Comparison of ENCODE assay signal across 9 cellular contexts in genomic region chr22:45242778-45243191, GRCh38. TPM values are rescaled to one million over a fixed set of nuclear protein-coding genes. Genes with fewer than 3 reads are reported as not detected.
DNase-seq lines count a peak whose midpoint lies in the region; ATAC-seq, FAIRE-seq and TF ChIP-seq lines count a peak whose summit lies in the region.
"Had no signal": no experiment of that assay in that cellular context is flagged by ENCODE, and none has a peak within 500 bp of the region (broad histone marks: within the 10 kb centered on the region; RNA-seq: fewer than 3 reads in every experiment).

No MANE protein-coding gene starts in this region.

- no peaks in the 10 kb centered on the region for H3K36me3 ChIP-seq in CD4-positive, CD25-positive, alpha-beta regulatory T cell (ENCODE audit: control insufficient read depth, insufficient read depth, low read length)
- H3K36me3 ChIP-seq in K562 (ENCODE audit: control insufficient read depth, insufficient read depth, low read length) = no peaks in the 10 kb centered on the region

- peak in 1 of 2 experiments; percentile 18; a peak in 1 of 4 replicates for TF ChIP-seq RAD21 in K562 (CRISPR knock-in tag; conservative IDR thresholded peaks at IDR 0.05 in 1 of 2, IDR thresholded peaks at IDR 0.05 in 1 of 2)

- H3K27me3 Mint-ChIP-seq in CD4-positive, CD25-positive, alpha-beta regulatory T cell = no peaks in the 10 kb centered on the region
- H3K27me3 Mint-ChIP-seq: central memory CD8-positive, alpha-beta T cell had no signal

- TF ChIP-seq CTCF in K562 (IDR thresholded peaks at IDR 0.05 in 2 of 3, conservative IDR thresholded peaks at IDR 0.05 in 1 of 3; ENCODE audit: insufficient read depth in 2 of 3, low read depth in 1 of 3, low read length in 3 of 3) = peak; percentile 17 to 34 (median 22); a peak in 2 of 6 replicates

- no peak for DNase-seq in CD4-positive, CD25-positive, alpha-beta regulatory T cell
- peak; percentile 19 for DNase-seq in M059J (ENCODE audit: low read depth)
- peak in 1 of 4 experiments; percentile 6 for DNase-seq in K562 (ENCODE audit: extremely low read depth in 1 of 4, low spot score in 3 of 4)
- DNase-seq in lung microvascular endothelial cell (ENCODE audit: low read depth in 2 of 2) = peak; percentile 51 to 89
- DNase-seq in NCI-H1694 treated with DMSO at 0.1 percent for 48 hours (lab: John Stamatoyannopoulos, UW) = no peak
- no peak for DNase-seq in SIG-M5 (lab: John Stamatoyannopoulos, UW)

- peak overlapping the region; percentile 33 to 79 (median 59) for H3K4me3 Mint-ChIP-seq in CD4-positive, CD25-positive, alpha-beta regulatory T cell

- H3K36me3 Mint-ChIP-seq in CD4-positive, CD25-positive, alpha-beta regulatory T cell = peaks cover 4% of the 10 kb centered on the region

- H3K4me3 ChIP-seq in CD4-positive, CD25-positive, alpha-beta regulatory T cell (ENCODE audit: low read depth, low read length) = no peak overlapping the region
- H3K4me3 ChIP-seq in K562 = no peak overlapping the region

- intact Hi-C loops in K562 (cut with micrococcal nuclease) = no loop called here

- no peak overlapping the region for H3K27ac ChIP-seq in CD4-positive, CD25-positive, alpha-beta regulatory T cell (ENCODE audit: insufficient read depth, low read length, poor library complexity, severe bottlenecking)
- H3K27ac ChIP-seq in K562 (ENCODE audit: extremely low read depth, low read depth, low read length) = no peak overlapping the region

- TF ChIP-seq EP300 in K562 (IDR thresholded peaks at IDR 0.05; ENCODE audit: low read length) = no peak

- no peak for FAIRE-seq in K562 (lab: Jason Lieb, UNC)

- H3K4me1 ChIP-seq in CD4-positive, CD25-positive, alpha-beta regulatory T cell (ENCODE audit: control insufficient read depth, insufficient read depth, low read length, poor library complexity, severe bottlenecking) = peaks cover 24% of the 10 kb centered on the region
- H3K4me1 ChIP-seq in K562 (replicated peaks in 1 of 2; ENCODE audit: control insufficient read depth in 2 of 2, insufficient read depth in 2 of 2, low read length in 2 of 2) = peaks cover 0 to 17% of the 10 kb centered on the region in 2 experiments; a peak in 3 of 5 replicates

- H3K27me3 ChIP-seq in CD4-positive, CD25-positive, alpha-beta regulatory T cell (ENCODE audit: control insufficient read depth, insufficient read depth, low read length) = no peaks in the 10 kb centered on the region
- no peaks in the 10 kb centered on the region for H3K27me3 ChIP-seq in K562 (ENCODE audit: control insufficient read depth in 2 of 2, insufficient read depth in 2 of 2, low read length in 2 of 2)

- in situ Hi-C loops in K562 (cut with MboI) = loop anchor here (25.0 kb wide), 1 partner anchor 430 kb away; no protein-coding TSS in a partner anchor

- H3K4me1 Mint-ChIP-seq in CD4-positive, CD25-positive, alpha-beta regulatory T cell = peaks cover 0 to 31% (median 22%) of the 10 kb centered on the region in 4 donors

- H3K9me1 ChIP-seq in K562 (ENCODE audit: control insufficient read depth, insufficient read depth, low read length) = no peaks in the 10 kb centered on the region

- TF ChIP-seq POLR2A in K562 (conservative IDR thresholded peaks at IDR 0.05) = no peak
- TF ChIP-seq POLR2A in GM18505 (IDR thresholded peaks at IDR 0.05; ENCODE audit: borderline replicate concordance, extremely low read depth, insufficient read depth, insufficient read length) = no peak

- H3K9me3 ChIP-seq in CD4-positive, CD25-positive, alpha-beta regulatory T cell (ENCODE audit: control insufficient read depth in 2 of 2, low read length in 2 of 2) = no peaks in the 10 kb centered on the region
- H3K9me3 ChIP-seq in K562 (replicated peaks; ENCODE audit: control insufficient read depth, insufficient read depth, low read depth, low read length) = no peaks in the 10 kb centered on the region

- no peaks in the 10 kb centered on the region for H3K79me2 ChIP-seq in K562 (ENCODE audit: control insufficient read depth, insufficient read depth, low read length)

- no peak for ATAC-seq in CD4-positive, CD25-positive, alpha-beta regulatory T cell (ENCODE audit: low read depth in 2 of 2)
- ATAC-seq in K562 (no peak), GM18498 (IDR thresholded peaks at IDR 0.05; ENCODE audit: unreplicated experiment) (no peak), GM18505 (IDR thresholded peaks at IDR 0.05; ENCODE audit: unreplicated experiment) (no peak)

- H2AFZ ChIP-seq in K562 (ENCODE audit: low read depth, low read length) = no peak overlapping the region

- H3K4me2 ChIP-seq in K562 (ENCODE audit: insufficient read depth, low read length) = no peak overlapping the region

- H4K20me1 ChIP-seq in K562 (replicated peaks; ENCODE audit: control insufficient read depth, insufficient read depth, low read length) = no peaks in the 10 kb centered on the region

- H3K9ac ChIP-seq in K562 (ENCODE audit: insufficient read depth in 1 of 2, low read depth in 2 of 2, low read length in 2 of 2) = no peak overlapping the region

- WGBS in K562 (ENCODE audit: insufficient coverage, low coverage, missing lambda C conversion rate) = 54% methylated on average over 4 of the region's 7 CpGs

- no TSS peak for BruUV-seq in K562 (replicated peaks; lab: Mats Ljungman, UMichigan)

- peak overlapping the region in 2 of 3 donors; percentile 76 to 93 for H3K27ac Mint-ChIP-seq in CD4-positive, CD25-positive, alpha-beta regulatory T cell

- POLR2A ChIA-PET in K562 (lab: Yijun Ruan, JAX) = no interaction called here

- CTCF ChIA-PET in K562 (lab: Yijun Ruan, JAX; ENCODE audit: low intra/inter-chr PET ratio) = no interaction called here

- H3K9me3 Mint-ChIP-seq in CD4-positive, CD25-positive, alpha-beta regulatory T cell = no peaks in the 10 kb centered on the region
- H3K9me3 Mint-ChIP-seq: central memory CD8-positive, alpha-beta T cell had no signal

TF ChIP-seq in K562, 482 proteins besides CTCF, POLR2A, EP300 and RAD21:
- TF ChIP-seq PRPF4 (IDR thresholded peaks at IDR 0.05; ENCODE audit: insufficient read depth, low read depth, low read length, poor library complexity, severe bottlenecking) = no peak
- no peak for TF ChIP-seq ZNF584 (CRISPR knock-in tag; IDR thresholded peaks at IDR 0.05; ENCODE audit: low read depth)
- no peak for TF ChIP-seq CEBPG (CRISPR knock-in tag; IDR thresholded peaks at IDR 0.05)
- no peak for TF ChIP-seq CEBPG (tag; conservative IDR thresholded peaks at IDR 0.05 in 1 of 2, IDR thresholded peaks at IDR 0.05 in 1 of 2)
- no peak for TF ChIP-seq XRCC4 (IDR thresholded peaks at IDR 0.05; ENCODE audit: extremely low read depth, insufficient read depth, insufficient read length)

RNA-seq across cellular contexts. Expression of gene KIAA0930, which starts 2.1 kb away (rescaled TPM):
- total RNA-seq in CD4-positive, CD25-positive, alpha-beta regulatory T cell = 21.3 TPM
- polyA plus RNA-seq in CD4-positive, CD25-positive, alpha-beta regulatory T cell = 1 to 10 TPM in 2 of 4 donors, under 1 TPM in 2; 0.70 to 2.4 (median 1.4) TPM
- 19.1 and 27.5 TPM in 2 replicates for total RNA-seq in M059J (2014; rRNA removed; shearing (Covaris generic))
- 2.7 and 4.4 TPM in 2 replicates for total RNA-seq in K562 (2011; cell fraction: chromatin; rRNA removed; ENCODE audit: low replicate concordance)
- 2.4 and 3.7 TPM in 2 replicates for total RNA-seq in K562 (2011; cell fraction: nucleolus; rRNA removed)
- 2.3 and 3.2 TPM in 2 replicates for total RNA-seq in K562 (2011; cell fraction: nucleoplasm; rRNA removed)
- total RNA-seq in K562 (2014; rRNA removed) (8.5 and 11.5 TPM in 2 replicates), K562 (2014; rRNA removed; fragmentation: Illumina TruSeq; extraction: Trizol) (3.0 TPM in 2 replicates), K562 (2015; rRNA removed; fragmentation: Illumina TruSeq; extraction: Trizol) (5.0 and 5.9 TPM in 2 replicates), K562 (2021) (11.7 and 12.1 TPM in 2 replicates), lung microvascular endothelial cell (22.7 and 40.1 TPM in 2 replicates)
- polyA plus RNA-seq in K562 (2011; rRNA removed) (7.7 and 7.9 TPM in 2 replicates), K562 (2014; fragmentation: Illumina TruSeq; extraction: Trizol) (6.4 and 8.3 TPM in 2 replicates), K562 (2014; fragmentation: Nextera tagmentation; extraction: Ambion mirVana) (under 1 TPM; 0.24 to 0.46 TPM), K562 (2014; rRNA removed) (8.1 and 12.1 TPM in 2 replicates)
- 8.7 and 16.2 TPM in 2 replicates for polyA plus RNA-seq in K562 (2011; cell fraction: cytosol; rRNA removed)
- polyA plus RNA-seq in K562 (2011; cell fraction: nucleus; rRNA removed) = 9.8 and 13.3 TPM in 2 replicates
- 7.7 and 9.5 TPM in 2 replicates for polyA plus RNA-seq in K562 (2012)
- 2.1 and 4.3 TPM in 2 replicates for polyA minus RNA-seq in K562 (2011; rRNA and poly(A)+ RNA removed)
- 6.1 and 6.6 TPM in 2 replicates for polyA minus RNA-seq in K562 (2011; cell fraction: cytosol; rRNA and poly(A)+ RNA removed)
- 1.1 and 1.8 TPM in 2 replicates for polyA minus RNA-seq in K562 (2011; cell fraction: nucleus; rRNA and poly(A)+ RNA removed)

RNA-seq across cellular contexts. Expression of gene UPK3A, which starts 42.0 kb away (rescaled TPM):
- total RNA-seq in CD4-positive, CD25-positive, alpha-beta regulatory T cell = not detected
- not detected for polyA plus RNA-seq in CD4-positive, CD25-positive, alpha-beta regulatory T cell
- not detected in 2 replicates for total RNA-seq in M059J (2014; rRNA removed; shearing (Covaris generic))
- not detected in 2 replicates for total RNA-seq in K562 (2011; cell fraction: chromatin; rRNA removed; ENCODE audit: low replicate concordance)
- total RNA-seq in K562 (2011; cell fraction: nucleolus; rRNA removed) = not detected in 2 replicates
- not detected in 2 replicates for total RNA-seq in K562 (2011; cell fraction: nucleoplasm; rRNA removed)
- total RNA-seq in K562 (2014; rRNA removed) (not detected in 2 replicates), K562 (2014; rRNA removed; fragmentation: Illumina TruSeq; extraction: Trizol) (not detected in 2 replicates), K562 (2015; rRNA removed; fragmentation: Illumina TruSeq; extraction: Trizol) (not detected in 2 replicates), K562 (2021) (not detected in 2 replicates), lung microvascular endothelial cell (not detected in 2 replicates)
- polyA plus RNA-seq in K562 (2011; rRNA removed) (not detected in 2 replicates), K562 (2014; fragmentation: Illumina TruSeq; extraction: Trizol) (not detected in 2 replicates), K562 (2014; fragmentation: Nextera tagmentation; extraction: Ambion mirVana) (not detected), K562 (2014; rRNA removed) (not detected in 2 replicates)
- not detected in 2 replicates for polyA plus RNA-seq in K562 (2011; cell fraction: cytosol; rRNA removed)
- not detected in 2 replicates for polyA plus RNA-seq in K562 (2011; cell fraction: nucleus; rRNA removed)
- polyA plus RNA-seq in K562 (2012) = not detected in 2 replicates
- not detected in 2 replicates for polyA minus RNA-seq in K562 (2011; rRNA and poly(A)+ RNA removed)
- polyA minus RNA-seq in K562 (2011; cell fraction: cytosol; rRNA and poly(A)+ RNA removed) = not detected in 2 replicates
- polyA minus RNA-seq in K562 (2011; cell fraction: nucleus; rRNA and poly(A)+ RNA removed) = not detected in 2 replicates

Comparison
In these comparisons a context has a peak if more than half of its experiments do, and no peak if none do; other contexts are left out.
1. DNase-seq: peak in M059J (single experiment) and lung microvascular endothelial cell (2 of 2); none in CD4-positive, CD25-positive, alpha-beta regulatory T cell (0 of 3), NCI-H1694 treated with DMSO at 0.1 percent for 48 hours (single experiment) and SIG-M5 (single experiment).